13 cellular contexts compared by ENCODE assay signal in genomic region chr1:151211972-151212705, GRCh38. TPM values are rescaled to one million over a fixed set of nuclear protein-coding genes. Genes with fewer than 3 reads are reported as not detected.
DNase-seq lines count a peak whose midpoint lies in the region; ATAC-seq and TF ChIP-seq lines count a peak whose summit lies in the region.
"Had no signal": no experiment of that assay in that cellular context is flagged by ENCODE, and none has a peak within 500 bp of the region (broad histone marks: within the 10 kb centered on the region; RNA-seq: fewer than 3 reads in every experiment).

No MANE protein-coding gene starts in this region.

- DNase-seq in stimulated activated CD4-positive, alpha-beta T cell treated with anti-CD3 and anti-CD28 coated beads, Interleukin-15, amount 100 ng/mL, for 24 hours, result peak; percentile 25
- no peak for DNase-seq in stimulated activated CD4-positive, alpha-beta T cell treated with anti-CD3 and anti-CD28 coated beads, Interleukin-2, amount 100 ng/mL, for 48 hours
- DNase-seq in epithelial cell of esophagus (ENCODE audit: low read depth), result peak; percentile 50
- no peak for DNase-seq in type B pancreatic cell (ENCODE audit: extremely low spot score, unreplicated experiment)
- no peak for DNase-seq in UCSD-AML1 (lab: John Stamatoyannopoulos, UW; ENCODE audit: unreplicated experiment)
- no peak for DNase-seq in NCI-H526 treated with DMSO at 0.1 percent for 48 hours (lab: John Stamatoyannopoulos, UW)
- no peak for DNase-seq in right lobe of liver
- DNase-seq: activated CD8-positive, alpha-beta memory T cell treated with anti-CD3 and anti-CD28 coated beads for 24 hours; H7; heart left ventricle; left colon had no signal

- H3K4me3 Mint-ChIP-seq in type B pancreatic cell, result no peak overlapping the region

- H3K4me1 ChIP-seq in right lobe of liver, result peaks cover 0 to 2% (median 0%) of the 10 kb centered on the region in 4 donors

- H3K36me3 Mint-ChIP-seq in type B pancreatic cell, result peaks cover 19% of the 10 kb centered on the region

- WGBS in right lobe of liver (ENCODE audit: insufficient coverage, low coverage, low lambda C conversion rate, missing lambda C conversion rate), result 84% methylated on average over 14 of the region's 15 CpGs

- H3K9me3 ChIP-seq in right lobe of liver, result no peaks in the 10 kb centered on the region
- H3K9me3 ChIP-seq: BLaER1 treated with 17β-estradiol and CSF1 and Interleukin-3, amounts not matched to agents 10 nM and 100 nM; heart left ventricle had no signal

- peaks cover 0 to 23% (median 4%) of the 10 kb centered on the region in 4 donors for H3K36me3 ChIP-seq in right lobe of liver

- H3K27me3 ChIP-seq in right lobe of liver, result no peaks in the 10 kb centered on the region
- H3K27me3 ChIP-seq: BLaER1 treated with 17β-estradiol and CSF1 and Interleukin-3, amounts not matched to agents 10 nM and 100 nM; heart left ventricle had no signal

- H3K27ac Mint-ChIP-seq in type B pancreatic cell, result peak overlapping the region; percentile 66

- TF ChIP-seq CTCF in VCaP (conservative IDR thresholded peaks at IDR 0.05), result no peak
- TF ChIP-seq CTCF in epithelial cell of esophagus (IDR thresholded peaks at IDR 0.05; ENCODE audit: insufficient read depth, low read depth, low read length, missing control alignments), result no peak
- TF ChIP-seq CTCF in type B pancreatic cell (conservative IDR thresholded peaks at IDR 0.05), result no peak
- no peak for TF ChIP-seq CTCF in right lobe of liver (IDR thresholded peaks at IDR 0.05)

- no peak overlapping the region for H3K4me3 ChIP-seq in epithelial cell of esophagus (ENCODE audit: low read length)
- no peak overlapping the region for H3K4me3 ChIP-seq in right lobe of liver
- H3K4me3 ChIP-seq: BLaER1 treated with 17β-estradiol and CSF1 and Interleukin-3, amounts not matched to agents 10 nM and 100 nM; heart left ventricle had no signal

- no peaks in the 10 kb centered on the region for H3K9me3 Mint-ChIP-seq in type B pancreatic cell

- TF ChIP-seq POLR2A in right lobe of liver (IDR thresholded peaks at IDR 0.05), result no peak

- H3K4me1 Mint-ChIP-seq in type B pancreatic cell (ENCODE audit: unreplicated experiment), result peaks cover 18% of the 10 kb centered on the region

- H3K27ac ChIP-seq in VCaP, result peak overlapping the region; percentile 7
- H3K27ac ChIP-seq in right lobe of liver, result no peak overlapping the region
- H3K27ac ChIP-seq: BLaER1 treated with 17β-estradiol and CSF1 and Interleukin-3, amounts not matched to agents 10 nM and 100 nM; heart left ventricle had no signal

- no peak for ATAC-seq in right lobe of liver
- ATAC-seq: heart left ventricle, left colon had no signal

- no peaks in the 10 kb centered on the region for H3K27me3 Mint-ChIP-seq in type B pancreatic cell

- intact Hi-C loops in right lobe of liver (cut with DNase I), result no loop called here

RNA-seq across cellular contexts. Expression of gene PIP5K1A, which starts 13.8 kb away (rescaled TPM):
- total RNA-seq in type B pancreatic cell (ENCODE audit: low replicate concordance) (69.8 and 77.3 TPM in 2 replicates), right lobe of liver (10 to 100 TPM; 13.9 to 22.1 (median 17.2) TPM)

RNA-seq across cellular contexts. Expression of gene VPS72, which starts 22.1 kb away (rescaled TPM):
- 95.8 and 97.4 TPM in 2 replicates for total RNA-seq in type B pancreatic cell (ENCODE audit: low replicate concordance)
- total RNA-seq in right lobe of liver, result 10 to 100 TPM; 10.0 to 19.2 (median 14.7) TPM

RNA-seq across cellular contexts. Expression of gene TMOD4, which starts 36.4 kb away (rescaled TPM):
- total RNA-seq in type B pancreatic cell (ENCODE audit: low replicate concordance), result 1.9 TPM in 2 replicates
- total RNA-seq in right lobe of liver, result not detected

RNA-seq across cellular contexts. Expression of gene PSMD4, which starts 42.4 kb away (rescaled TPM):
- 146 and 170 TPM in 2 replicates for total RNA-seq in type B pancreatic cell (ENCODE audit: low replicate concordance)
- 10 to 100 TPM; 72.2 to 95.6 (median 79.1) TPM for total RNA-seq in right lobe of liver

RNA-seq across cellular contexts. Expression of gene SCNM1, which starts 46.2 kb away (rescaled TPM):
- total RNA-seq in type B pancreatic cell (ENCODE audit: low replicate concordance) (39.3 and 42.1 TPM in 2 replicates), right lobe of liver (10 to 100 TPM in 2 of 6 experiments, 1 to 10 TPM in 4; 7.5 to 13.2 (median 8.5) TPM)

Comparison
In these comparisons a context has a peak if more than half of its experiments do, and no peak if none do; other contexts are left out.
1. DNase-seq: peak in stimulated activated CD4-positive, alpha-beta T cell treated with anti-CD3 and anti-CD28 coated beads, Interleukin-15, amount 100 ng/mL, for 24 hours (single experiment) and epithelial cell of esophagus (single experiment); none in stimulated activated CD4-positive, alpha-beta T cell treated with anti-CD3 and anti-CD28 coated beads, Interleukin-2, amount 100 ng/mL, for 48 hours (0 of 2), type B pancreatic cell (single experiment), UCSD-AML1 (single experiment), NCI-H526 treated with DMSO at 0.1 percent for 48 hours (single experiment) and right lobe of liver (0 of 3).